In the genomic region with DNA sequence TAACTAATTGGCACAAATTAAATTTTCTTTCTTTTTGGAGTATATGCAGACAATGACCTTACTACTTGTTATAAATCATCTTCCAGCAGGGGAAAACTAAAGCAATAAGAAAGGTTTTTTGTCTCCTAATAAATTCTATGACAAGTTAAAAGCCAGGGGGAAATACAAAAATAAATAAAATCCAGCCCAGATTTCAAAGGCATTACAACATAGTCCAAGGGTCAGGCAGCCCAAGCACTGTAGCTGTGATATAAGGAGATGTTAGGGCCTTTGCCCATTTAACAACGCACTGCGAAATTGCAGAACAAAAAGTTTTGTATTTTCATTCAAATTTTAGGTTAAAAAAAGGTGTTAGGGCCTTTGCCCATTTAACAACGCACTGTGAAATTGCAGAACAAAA, we compare ENCODE assay signal across 16 cellular contexts. TPM values are rescaled to one million over a fixed set of nuclear protein-coding genes. Genes with fewer than 3 reads are reported as not detected.
DNase-seq lines count a peak whose midpoint lies in the region; ATAC-seq, FAIRE-seq and TF ChIP-seq lines count a peak whose summit lies in the region.
"Had no signal": no experiment of that assay in that cellular context is flagged by ENCODE, and none has a peak within 500 bp of the region (broad histone marks: within the 10 kb centered on the region; RNA-seq: fewer than 3 reads in every experiment).

No MANE protein-coding gene starts in this region.

- no peaks in the 10 kb centered on the region for H3K9me3 Mint-ChIP-seq in nephron
- H3K9me3 Mint-ChIP-seq in type B pancreatic cell, result no peaks in the 10 kb centered on the region
- H3K9me3 Mint-ChIP-seq in activated T-helper 1 cell treated with anti-CD3 and anti-CD28 coated beads, Interleukin-12 subunit alpha, Interleukin-12 subunit beta, Interleukin-2, Interleukin-4 antibody, amounts not matched to agents 30 ng/mL and 10 ng/mL and 1 ng/mL, durations not matched to agents 14 hours and 24 hours and 36 hours, result no peaks in the 10 kb centered on the region
- H3K9me3 Mint-ChIP-seq: CD8-positive, alpha-beta T cell; H9 had no signal

- no peaks in the 10 kb centered on the region for H3K27me3 Mint-ChIP-seq in nephron (ENCODE audit: low read depth)
- H3K27me3 Mint-ChIP-seq in type B pancreatic cell, result no peaks in the 10 kb centered on the region
- peaks cover 7% of the 10 kb centered on the region for H3K27me3 Mint-ChIP-seq in activated T-helper 1 cell treated with anti-CD3 and anti-CD28 coated beads, Interleukin-12 subunit alpha, Interleukin-12 subunit beta, Interleukin-2, Interleukin-4 antibody, amounts not matched to agents 30 ng/mL and 10 ng/mL and 1 ng/mL, durations not matched to agents 14 hours and 24 hours and 36 hours (ENCODE audit: insufficient read depth)

- TF ChIP-seq CTCF in body of pancreas (IDR thresholded peaks at IDR 0.05) (peak in 2 of 7 experiments; percentile 2 to 9), kidney (IDR thresholded peaks at IDR 0.05; ENCODE audit: borderline replicate concordance, extremely low read depth, insufficient read depth) (no peak), nephron (IDR thresholded peaks at IDR 0.05; ENCODE audit: unreplicated experiment in 3 of 3) (no peak), type B pancreatic cell (conservative IDR thresholded peaks at IDR 0.05) (no peak), foreskin fibroblast (IDR thresholded peaks at IDR 0.05; ENCODE audit: low read depth, low read length) (no peak)

- H3K4me3 Mint-ChIP-seq in nephron, result peak overlapping the region; percentile 1 to 54 (median 24)
- peak overlapping the region; percentile 23 for H3K4me3 Mint-ChIP-seq in type B pancreatic cell
- no peak overlapping the region for H3K4me3 Mint-ChIP-seq in activated T-helper 1 cell treated with anti-CD3 and anti-CD28 coated beads, Interleukin-12 subunit alpha, Interleukin-12 subunit beta, Interleukin-2, Interleukin-4 antibody, amounts not matched to agents 30 ng/mL and 10 ng/mL and 1 ng/mL, durations not matched to agents 14 hours and 24 hours and 36 hours
- H3K4me3 Mint-ChIP-seq: CD8-positive, alpha-beta T cell; H9 had no signal

- ATAC-seq in body of pancreas (peak; percentile 91), HG02884 (IDR thresholded peaks at IDR 0.05; ENCODE audit: unreplicated experiment) (no peak)
- ATAC-seq: CD8-positive, alpha-beta T cell; Panc1; Right ventricle myocardium inferior had no signal

- peak; percentile 30 for FAIRE-seq in kidney (lab: Jason Lieb, UNC)

- H3K4me1 ChIP-seq in body of pancreas (peaks cover 17% of the 10 kb centered on the region), kidney (ENCODE audit: control insufficient read depth in 1 of 2, insufficient read depth in 1 of 2, low read depth in 1 of 2, low read length in 2 of 2) (peaks cover 0 to 5% of the 10 kb centered on the region in 2 donors)
- H3K4me1 ChIP-seq: BE2C had no signal

- H3K36me3 ChIP-seq in body of pancreas (replicated peaks in 1 of 2; ENCODE audit: insufficient read depth in 1 of 2, low read depth in 2 of 2), result no peaks in the 10 kb centered on the region
- no peaks in the 10 kb centered on the region for H3K36me3 ChIP-seq in kidney (ENCODE audit: control insufficient read depth in 1 of 2, insufficient read depth in 2 of 2, low read length in 2 of 2)
- H3K36me3 ChIP-seq: BE2C had no signal

- intact Hi-C loops in body of pancreas (cut with DNase I), result no loop called here
- intact Hi-C loops in kidney (cut with DNase I), result no loop called here
- intact Hi-C loops in activated T-helper 1 cell treated with anti-CD3 and anti-CD28 coated beads, Interleukin-12 subunit alpha, Interleukin-12 subunit beta, Interleukin-2, Interleukin-4 antibody, amounts not matched to agents 30 ng/mL and 10 ng/mL and 1 ng/mL, durations not matched to agents 14 hours and 24 hours and 36 hours (cut with micrococcal nuclease), result no loop called here

- H3K4me3 ChIP-seq in body of pancreas (no peak overlapping the region), kidney (ENCODE audit: low read length in 2 of 2) (no peak overlapping the region), foreskin fibroblast (ENCODE audit: low read depth in 1 of 2, low read length in 2 of 2) (no peak overlapping the region)

- H3K27ac Mint-ChIP-seq in nephron (peak overlapping the region; percentile 93 to 97 (median 96)), type B pancreatic cell (peak overlapping the region; percentile 75)
- H3K27ac Mint-ChIP-seq in activated T-helper 1 cell treated with anti-CD3 and anti-CD28 coated beads, Interleukin-12 subunit alpha, Interleukin-12 subunit beta, Interleukin-2, Interleukin-4 antibody, amounts not matched to agents 30 ng/mL and 10 ng/mL and 1 ng/mL, durations not matched to agents 14 hours and 24 hours and 36 hours, result no peak overlapping the region
- H3K27ac Mint-ChIP-seq: CD8-positive, alpha-beta T cell; H9 had no signal

- H3K36me3 Mint-ChIP-seq in nephron (ENCODE audit: low read depth) (no peaks in the 10 kb centered on the region), type B pancreatic cell (no peaks in the 10 kb centered on the region)
- no peaks in the 10 kb centered on the region for H3K36me3 Mint-ChIP-seq in activated T-helper 1 cell treated with anti-CD3 and anti-CD28 coated beads, Interleukin-12 subunit alpha, Interleukin-12 subunit beta, Interleukin-2, Interleukin-4 antibody, amounts not matched to agents 30 ng/mL and 10 ng/mL and 1 ng/mL, durations not matched to agents 14 hours and 24 hours and 36 hours (ENCODE audit: low read depth)
- H3K36me3 Mint-ChIP-seq: CD8-positive, alpha-beta T cell had no signal

- DNase-seq in body of pancreas, result peak in 2 of 4 donors; percentile 42 to 56
- DNase-seq in kidney, result no peak
- DNase-seq in type B pancreatic cell (ENCODE audit: extremely low spot score, unreplicated experiment), result no peak
- DNase-seq in foreskin fibroblast, result no peak
- no peak for DNase-seq in activated T-helper 1 cell treated with anti-CD3 and anti-CD28 coated beads, Interleukin-12 subunit alpha, Interleukin-12 subunit beta, Interleukin-2, Interleukin-4 antibody, amounts not matched to agents 30 ng/mL and 10 ng/mL and 1 ng/mL, durations not matched to agents 14 hours and 24 hours and 36 hours (ENCODE audit: low spot score)
- DNase-seq: BE2C; CD8-positive, alpha-beta T cell; EL; NCI-H2029; NCI-H2171 treated with DMSO at 0.1 percent for 48 hours; NCI-H82 had no signal

- H3K9me3 ChIP-seq in body of pancreas (no peaks in the 10 kb centered on the region), kidney (ENCODE audit: control insufficient read depth in 1 of 2, low read length in 2 of 2) (no peaks in the 10 kb centered on the region)
- H3K9me3 ChIP-seq: BE2C had no signal

- 60% methylated on average over 3 of the region's 3 CpGs for WGBS in body of pancreas, 2 donors

- H3K4me1 Mint-ChIP-seq in nephron, result peaks cover 55% of the 10 kb centered on the region
- H3K4me1 Mint-ChIP-seq in type B pancreatic cell (ENCODE audit: unreplicated experiment), result peaks cover 33% of the 10 kb centered on the region
- H3K4me1 Mint-ChIP-seq in activated T-helper 1 cell treated with anti-CD3 and anti-CD28 coated beads, Interleukin-12 subunit alpha, Interleukin-12 subunit beta, Interleukin-2, Interleukin-4 antibody, amounts not matched to agents 30 ng/mL and 10 ng/mL and 1 ng/mL, durations not matched to agents 14 hours and 24 hours and 36 hours (ENCODE audit: low read depth), result no peaks in the 10 kb centered on the region

- H3K27ac ChIP-seq in body of pancreas (peak overlapping the region in 3 of 4 donors; percentile 35 to 59 (median 42)), kidney (ENCODE audit: low read depth in 2 of 2, low read length in 2 of 2) (no peak overlapping the region)

- H3K27me3 ChIP-seq in body of pancreas, result no peaks in the 10 kb centered on the region
- H3K27me3 ChIP-seq: BE2C had no signal

- TF ChIP-seq POLR2A in body of pancreas (IDR thresholded peaks at IDR 0.05), result no peak

- no peak overlapping the region for H3K9ac ChIP-seq in kidney (ENCODE audit: low read length in 2 of 2)

RNA-seq across cellular contexts. Expression of gene CNKSR3, which starts 27.5 kb away (rescaled TPM):
- total RNA-seq in body of pancreas, result 10 to 100 TPM in 1 of 2 donors, 1 to 10 TPM in 1; 9.3 to 13.2 TPM
- 63.1 TPM for total RNA-seq in kidney
- 13.8 TPM for polyA plus RNA-seq in kidney (ENCODE audit: insufficient read depth, low read depth, low replicate concordance)
- 18.4 and 31.0 TPM in 2 replicates for total RNA-seq in type B pancreatic cell (ENCODE audit: low replicate concordance)
- not detected in 2 replicates for total RNA-seq in activated T-helper 1 cell treated with anti-CD3 and anti-CD28 coated beads, Interleukin-12 subunit alpha, Interleukin-12 subunit beta, Interleukin-2, Interleukin-4 antibody, amounts not matched to agents 30 ng/mL and 10 ng/mL and 1 ng/mL, durations not matched to agents 14 hours and 24 hours and 36 hours
- total RNA-seq: CD8-positive, alpha-beta T cell had no signal

Comparison
In these comparisons a context has a peak if more than half of its experiments do, and no peak if none do; other contexts are left out.
1. H3K27ac ChIP-seq: peak in body of pancreas (3 of 4); none in kidney (0 of 2).
2. RNA of gene CNKSR3, which starts 27.5 kb away (total RNA-seq): 63.1 TPM in kidney (single experiment), 18.4 to 31.0 TPM in type B pancreatic cell and 9.3 to 13.2 TPM in body of pancreas; not detected in activated T-helper 1 cell treated with anti-CD3 and anti-CD28 coated beads, Interleukin-12 subunit alpha, Interleukin-12 subunit beta, Interleukin-2, Interleukin-4 antibody, amounts not matched to agents 30 ng/mL and 10 ng/mL and 1 ng/mL, durations not matched to agents 14 hours and 24 hours and 36 hours; every median in the first group is over 10 times any median in the second.